Comparison of ENCODE assay signal across 1 cellular context in genomic region chr21:45640001-45640887, GRCh38.
TF ChIP-seq lines count a peak whose summit lies in the region.

No MANE protein-coding gene starts in this region.

TF ChIP-seq in HepG2, 621 proteins besides CTCF, POLR2A, EP300 and RAD21 (continued from another document):
- TF ChIP-seq ZNF687 (CRISPR knock-in tag; IDR thresholded peaks at IDR 0.05) (no peak), ZNF547 (CRISPR knock-in tag; IDR thresholded peaks at IDR 0.05) (no peak), ZNF513 (CRISPR knock-in tag; conservative IDR thresholded peaks at IDR 0.05) (no peak), ZSCAN25 (CRISPR knock-in tag; IDR thresholded peaks at IDR 0.05) (no peak)
